In genomic region chr6:47476794-47477496, GRCh38 we compare ENCODE assay signal across 8 cellular contexts. TPM values are rescaled to one million over a fixed set of nuclear protein-coding genes. Genes with fewer than 3 reads are reported as not detected.
DNase-seq lines count a peak whose midpoint lies in the region; ATAC-seq, FAIRE-seq and TF ChIP-seq lines count a peak whose summit lies in the region.

No MANE protein-coding gene starts in this region.

- no peaks in the 10 kb centered on the region for H3K27me3 Mint-ChIP-seq in HFFc6 (ENCODE audit: insufficient read depth)

- intact Hi-C loops in kidney (cut with DNase I) = no loop called here

- H3K36me3 ChIP-seq in adipocyte (ENCODE audit: control insufficient read depth, insufficient read depth, low read length, severe bottlenecking) (no peaks in the 10 kb centered on the region), kidney (ENCODE audit: control insufficient read depth in 1 of 2, insufficient read depth in 2 of 2, low read length in 2 of 2) (no peaks in the 10 kb centered on the region)

- peak overlapping the region; percentile 93 for H3K9ac ChIP-seq in adipocyte (ENCODE audit: low read length)
- peak overlapping the region; percentile 81 to 93 for H3K9ac ChIP-seq in kidney (ENCODE audit: low read length in 2 of 2)

- peaks cover 5% of the 10 kb centered on the region; the same call in 1 of the 2 replicates for H3K36me3 Mint-ChIP-seq in HFFc6 (ENCODE audit: low read depth)

- no peak for ATAC-seq in GM19395 (IDR thresholded peaks at IDR 0.05; ENCODE audit: unreplicated experiment)

- FAIRE-seq in kidney (lab: Jason Lieb, UNC) = no peak

- peaks cover 21% of the 10 kb centered on the region for H3K4me1 ChIP-seq in adipocyte (ENCODE audit: control insufficient read depth, insufficient read depth, low read length)
- peaks cover 0 to 5% of the 10 kb centered on the region in 2 donors for H3K4me1 ChIP-seq in kidney (ENCODE audit: control insufficient read depth in 1 of 2, insufficient read depth in 1 of 2, low read depth in 1 of 2, low read length in 2 of 2)

- H3K9me3 Mint-ChIP-seq in HFFc6 = no peaks in the 10 kb centered on the region

- H3K4me1 Mint-ChIP-seq in HFFc6 (ENCODE audit: low read depth) = peaks cover 31% of the 10 kb centered on the region

- peak overlapping the region; percentile 93 to 98 for H3K27ac ChIP-seq in kidney (ENCODE audit: low read depth in 2 of 2, low read length in 2 of 2)
- H3K27ac ChIP-seq in substantia nigra (ENCODE audit: low read depth, low read length, poor library complexity, severe bottlenecking) = peak overlapping the region; percentile 88

- CTCF ChIA-PET in AG04449 (lab: Yijun Ruan, JAX) = interaction anchor here (0.9 kb wide), 1 partner anchor 11 kb away, joined by 4 read pairs; no protein-coding TSS in a partner anchor

- H3K9me3 ChIP-seq in adipocyte (ENCODE audit: control insufficient read depth, low read length) = no peaks in the 10 kb centered on the region
- no peaks in the 10 kb centered on the region for H3K9me3 ChIP-seq in kidney (ENCODE audit: control insufficient read depth in 1 of 2, low read length in 2 of 2)

- H3K27me3 ChIP-seq in adipocyte (replicated peaks; ENCODE audit: control insufficient read depth, insufficient read depth, low read length) = no peaks in the 10 kb centered on the region

- peak overlapping the region; percentile 61 for H3K27ac Mint-ChIP-seq in HFFc6

- H3K4me3 Mint-ChIP-seq in HFFc6 = peak overlapping the region; percentile 100

- H3K4me3 ChIP-seq in AG04449 (ENCODE audit: low read depth, low read length) (peak overlapping the region; percentile 85), adipocyte (ENCODE audit: low read length) (peak overlapping the region; percentile 96), kidney (ENCODE audit: low read length in 2 of 2) (peak overlapping the region; percentile 88 to 93)

- no peak for DNase-seq in AG04449 (ENCODE audit: low read depth, low spot score)
- no peak for DNase-seq in HFFc6
- DNase-seq in adipocyte (ENCODE audit: low read depth) = no peak
- no peak for DNase-seq in kidney
- peak in 3 of 49 donors; percentile 21 to 70 (median 29) for DNase-seq in substantia nigra (lab: John Stamatoyannopoulos, UW)
- DNase-seq in UCSD-AML1 (lab: John Stamatoyannopoulos, UW; ENCODE audit: unreplicated experiment) = no peak
- DNase-seq in T1000 (lab: John Stamatoyannopoulos, UW) = no peak

- TF ChIP-seq CTCF in AG04449 (IDR thresholded peaks at IDR 0.05; ENCODE audit: insufficient read depth, low read length, missing control alignments) = no peak
- TF ChIP-seq CTCF in HFFc6 (IDR thresholded peaks at IDR 0.05) = no peak
- no peak for TF ChIP-seq CTCF in kidney (IDR thresholded peaks at IDR 0.05; ENCODE audit: borderline replicate concordance, extremely low read depth, insufficient read depth)

- POLR2A ChIA-PET in AG04449 (lab: Yijun Ruan, JAX) = interaction anchor here (0.8 to 1.2 kb wide), 2 partner anchors 10 to 45 kb away, joined by 3 to 4 read pairs; no protein-coding TSS in a partner anchor

RNA-seq across cellular contexts. Expression of gene CD2AP, which starts 0.6 kb away (rescaled TPM):
- total RNA-seq in HFFc6 (2021; fragmentation: NEBNext Ultra II Directional; extraction: Animal tissue kit (Norgen Biotek cat#: 25700)) = 10 to 100 TPM; 18.1 to 23.0 (median 20.9) TPM
- 87.6 TPM for total RNA-seq in kidney
- 19.5 TPM for polyA plus RNA-seq in kidney (ENCODE audit: insufficient read depth, low read depth, low replicate concordance)
